In genomic region chr4:17699380-17699779, GRCh38 we compare ENCODE assay signal across 27 cellular contexts.
DNase-seq lines count a peak whose midpoint lies in the region; TF ChIP-seq lines count a peak whose summit lies in the region.
"Had no signal": no experiment of that assay in that cellular context is flagged by ENCODE, and none has a peak within 500 bp of the region (broad histone marks: within the 10 kb centered on the region; RNA-seq: fewer than 3 reads in every experiment).

No MANE protein-coding gene starts in this region.

- H3K4me3 ChIP-seq in HEK293 (ENCODE audit: low read depth, low read length) = no peak overlapping the region
- H3K4me3 ChIP-seq: A549; BLaER1; BLaER1 treated with 17β-estradiol and CSF1 and Interleukin-3, amounts not matched to agents 10 nM and 100 nM had no signal

- no peak for DNase-seq in cardiac septum (ENCODE audit: low spot score)
- DNase-seq: 8988T; ACHN; AML-193; BE2C; C1 segment of cervical spinal cord; Caco-2; Calu3; CD4-positive, alpha-beta memory T cell; CD4-positive, alpha-beta T cell; CD4-positive, CD25-positive, alpha-beta regulatory T cell; CD8-positive, alpha-beta memory T cell; CD8-positive, alpha-beta T cell; COR-L47; DMS 273 treated with DMSO at 0.1 percent for 48 hours; DMS153; DMS53; DMS79; DMS79 treated with DMSO at 0.1 percent for 48 hours; DND-41; EL had no signal

- no peaks in the 10 kb centered on the region for H3K36me3 ChIP-seq in HEK293 (ENCODE audit: control insufficient read depth in 2 of 2, insufficient read depth in 1 of 2, low read length in 2 of 2)
- H3K36me3 ChIP-seq: BE2C; BLaER1; BLaER1 treated with 17β-estradiol and CSF1 and Interleukin-3, amounts not matched to agents 10 nM and 100 nM had no signal

- H3K4me1 ChIP-seq in HEK293 (ENCODE audit: control insufficient read depth, insufficient read depth, low read length) = no peaks in the 10 kb centered on the region
- H3K4me1 ChIP-seq: A549; BE2C; BLaER1; BLaER1 treated with 17β-estradiol and CSF1 and Interleukin-3, amounts not matched to agents 10 nM and 100 nM had no signal

- H3K27ac ChIP-seq in HEK293 (ENCODE audit: extremely low read depth, low read depth, low read length) = no peak overlapping the region
- H3K27ac ChIP-seq: 22Rv1; A549; BLaER1; BLaER1 treated with 17β-estradiol and CSF1 and Interleukin-3, amounts not matched to agents 10 nM and 100 nM; C4-2B had no signal

- CTCF ChIA-PET in HEK293 (lab: Yijun Ruan, JAX) = no interaction called here

- H3K9me3 ChIP-seq in HEK293 (ENCODE audit: control insufficient read depth, insufficient read depth, low read depth, low read length) = no peaks in the 10 kb centered on the region
- H3K9me3 ChIP-seq: A549, BE2C, Caco-2 had no signal

- POLR2A ChIA-PET in HEK293 (lab: Yijun Ruan, JAX) = no interaction called here

- no peak for TF ChIP-seq CTCF in HEK293 (tag by site-specific recombination; IDR thresholded peaks at IDR 0.05)

- intact Hi-C loops in cardiac septum (cut with DNase I) = no loop called here

TF ChIP-seq in HEK293, 187 proteins besides CTCF, POLR2A, EP300 and RAD21:
- TF ChIP-seq ZBTB49 (tag by site-specific recombination; IDR thresholded peaks at IDR 0.05; ENCODE audit: low read depth) (no peak), ZNF302 (tag by site-specific recombination; IDR thresholded peaks at IDR 0.05; ENCODE audit: low read depth) (no peak), SETDB1 (IDR thresholded peaks at IDR 0.05; ENCODE audit: insufficient read length, low read length) (peak; percentile 95), ZNF248 (tag by site-specific recombination; IDR thresholded peaks at IDR 0.05) (no peak)
